In the genomic region with DNA sequence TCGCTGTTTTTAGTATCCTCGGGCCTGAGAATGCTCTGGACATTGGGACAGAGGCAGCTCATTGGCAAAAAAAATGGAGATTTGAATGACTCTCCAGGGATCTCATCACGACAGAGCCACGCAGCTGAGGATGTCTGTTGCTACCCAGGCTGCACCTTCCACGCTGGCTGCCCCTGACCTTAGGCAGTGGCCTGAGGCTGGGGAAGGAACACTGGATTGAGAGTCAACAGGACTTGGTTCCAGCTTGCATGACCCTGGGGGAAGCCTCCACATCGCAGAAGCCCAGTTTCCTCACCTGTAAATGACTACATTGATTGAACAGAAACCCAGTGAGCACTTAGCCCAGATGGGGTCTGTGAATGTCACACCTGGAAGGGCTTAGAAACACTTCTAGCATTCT, we compare ENCODE assay signal across 17 cellular contexts. TPM values are rescaled to one million over a fixed set of nuclear protein-coding genes. Genes with fewer than 3 reads are reported as not detected.
"Had no signal": no experiment of that assay in that cellular context is flagged by ENCODE, and none has a peak within 500 bp of the region (broad histone marks: within the 10 kb centered on the region; RNA-seq: fewer than 3 reads in every experiment).

No MANE protein-coding gene starts in this region.

- H3K9me3 ChIP-seq: ascending aorta, breast epithelium, gastrocnemius medialis, heart left ventricle, tibial artery had no signal

- H3K27ac ChIP-seq: ascending aorta, breast epithelium, gastrocnemius medialis, heart left ventricle, tibial artery had no signal

- FAIRE-seq: urothelium cell line had no signal

- ATAC-seq: activated T-cell treated with anti-CD3 and anti-CD28 coated beads, Interleukin-2, amount 50 U/mL, for 4 hours; gastrocnemius medialis; natural killer cell; T-cell had no signal

- H3K36me3 ChIP-seq: ascending aorta, breast epithelium, gastrocnemius medialis, heart left ventricle, tibial artery had no signal

- H3K4me3 ChIP-seq: ascending aorta, breast epithelium, gastrocnemius medialis, heart left ventricle, tibial artery had no signal

- DNase-seq: activated CD4-positive, alpha-beta T cell treated with anti-CD3 and anti-CD28 coated beads, Interleukin-2, amount 50 U/mL, for 1 hour; activated CD4-positive, CD25-positive, alpha-beta regulatory T cell treated with anti-CD3 and anti-CD28 coated beads, Interleukin-2, amount 50 U/mL, for 72 hours; activated CD8-positive, alpha-beta memory T cell treated with anti-CD3 and anti-CD28 coated beads, Interleukin-2, amount 50 U/mL, for 4 hours; activated naive CD4-positive, alpha-beta T cell treated with anti-CD3 and anti-CD28 coated beads, Interleukin-2, amount 50 U/mL, for 16 hours; activated T-cell treated with anti-CD3 and anti-CD28 coated beads, Interleukin-2, amount 50 U/mL, for 4 hours; cerebellar nuclear complex; cortex of kidney; gastrocnemius medialis; natural killer cell; stimulated activated naive CD4-positive, alpha-beta T cell; T-cell; tibial artery had no signal

- H3K27me3 ChIP-seq: ascending aorta, breast epithelium, gastrocnemius medialis, heart left ventricle had no signal

- H3K4me1 ChIP-seq: ascending aorta, breast epithelium had no signal

RNA-seq across cellular contexts. Expression of gene ACSBG1, which starts 8.7 kb away (rescaled TPM):
- total RNA-seq: activated T-cell treated with anti-CD3 and anti-CD28 coated beads, Interleukin-2, amount 50 U/mL, for 4 hours; ascending aorta; esophagus mucosa; T-cell had no signal
